18 cellular contexts compared by ENCODE assay signal in the genomic region with DNA sequence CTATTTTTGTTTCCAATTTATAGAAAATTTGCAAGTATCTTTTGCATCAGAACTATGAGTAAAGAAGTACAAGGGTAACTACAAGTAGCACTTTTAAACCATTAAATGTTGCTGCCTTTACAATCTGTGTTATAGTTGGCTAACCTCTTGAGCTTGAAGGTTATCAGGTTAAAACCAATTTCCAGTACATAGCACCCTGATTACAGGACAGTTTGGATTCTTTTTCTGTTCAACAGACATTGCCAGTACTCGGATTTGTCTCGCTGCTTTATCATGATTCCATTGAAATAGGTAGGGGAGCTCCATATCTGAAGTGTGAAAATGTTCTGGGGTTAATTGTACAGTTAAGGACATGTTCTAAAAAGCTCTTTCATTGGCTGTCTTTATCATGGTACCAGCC. TPM values are rescaled to one million over a fixed set of nuclear protein-coding genes. Genes with fewer than 3 reads are reported as not detected.
A peak's percentile ranks its signal among the peaks of the same experiment; 100 is the strongest.
DNase-seq lines count a peak whose midpoint lies in the region; ATAC-seq, FAIRE-seq and TF ChIP-seq lines count a peak whose summit lies in the region.
"Had no signal": no experiment of that assay in that cellular context is flagged by ENCODE, and none has a peak within 500 bp of the region (broad histone marks: within the 10 kb centered on the region; RNA-seq: fewer than 3 reads in every experiment).

No MANE protein-coding gene starts in this region.

- CTCF ChIA-PET in HepG2 (lab: Yijun Ruan, JAX; ENCODE audit: low intra/inter-chr PET ratio, low total read pairs) (no interaction called here), T-cell (lab: Charles Lee) (interaction anchor here in 1 of 2 donors (0.6 to 1.4 kb wide), 2 partner anchors 24 to 855 kb away, joined by 5 read pairs; no protein-coding TSS in a partner anchor)

- DNase-seq in HepG2 (ENCODE audit: low spot score) (no peak), T-cell (no peak)
- DNase-seq in effector memory CD4-positive, alpha-beta T cell: no peak
- no peak for DNase-seq in stimulated activated naive B cell treated with anti-CD40 and anti-IgM and Interleukin-4, amounts not matched to agents 10 μg/mL and 1 μg/mL and 100 μg/mL, for 72 hours
- DNase-seq: COR-L47, NCI-H1436 treated with DMSO at 0.1 percent for 48 hours, NCI-H2081 treated with DMSO at 0.1 percent for 48 hours, NCI-H2227 treated with DMSO at 0.1 percent for 48 hours, NCI-H524 treated with DMSO at 0.1 percent for 48 hours, OCI-M1, RPMI8226 had no signal

- peaks cover 68% of the 10 kb centered on the region for H3K36me3 Mint-ChIP-seq in T-cell
- peaks cover 39 to 55% of the 10 kb centered on the region in 2 donors for H3K36me3 Mint-ChIP-seq in stimulated activated naive B cell treated with anti-CD40 and anti-IgM and Interleukin-4, amounts not matched to agents 10 μg/mL and 1 μg/mL and 100 μg/mL, for 72 hours

- no peak overlapping the region for H3K4me3 ChIP-seq in liver (ENCODE audit: low read depth in 1 of 3, low read length in 3 of 3)
- no peak overlapping the region for H3K4me3 ChIP-seq in HepG2 (replicated peaks in 1 of 3; ENCODE audit: insufficient read depth in 1 of 3, low read depth in 2 of 3, low read length in 3 of 3)
- H3K4me3 ChIP-seq in effector memory CD4-positive, alpha-beta T cell (ENCODE audit: insufficient read depth, low read depth, low read length, poor library complexity, severe bottlenecking): no peak overlapping the region
- H3K4me3 ChIP-seq: GM12878, GM23338, SJSA1 had no signal

- 31% methylated on average over 2 of the region's 2 CpGs for WGBS in liver
- WGBS in HepG2 (ENCODE audit: low lambda C conversion rate): 86% methylated on average over 2 of the region's 2 CpGs

- no peak overlapping the region for H3K4me3 Mint-ChIP-seq in T-cell
- no peak overlapping the region for H3K4me3 Mint-ChIP-seq in stimulated activated naive B cell treated with anti-CD40 and anti-IgM and Interleukin-4, amounts not matched to agents 10 μg/mL and 1 μg/mL and 100 μg/mL, for 72 hours
- H3K4me3 Mint-ChIP-seq: GM23338 had no signal

- H3K27ac ChIP-seq in liver (ENCODE audit: low read depth in 1 of 2, low read length in 2 of 2) (peak overlapping the region in 1 of 2 donors; percentile 12), HepG2 (ENCODE audit: extremely low read length, insufficient read depth, low read length) (no peak overlapping the region)
- H3K27ac ChIP-seq in effector memory CD4-positive, alpha-beta T cell (ENCODE audit: insufficient read depth, low read length, poor library complexity, severe bottlenecking): peak overlapping the region; percentile 30
- H3K27ac ChIP-seq: SJSA1 had no signal

- H3K9ac ChIP-seq in liver (ENCODE audit: low read depth in 1 of 2, low read length in 2 of 2) (no peak overlapping the region), HepG2 (ENCODE audit: insufficient read depth, low read depth, low read length) (no peak overlapping the region)

- no peak for TF ChIP-seq CTCF in liver (IDR thresholded peaks at IDR 0.05; ENCODE audit: low read depth, low read length, missing input control)
- no peak for TF ChIP-seq CTCF in HepG2 (CRISPR knock-in tag; IDR thresholded peaks at IDR 0.05)

- FAIRE-seq in HepG2 (lab: Jason Lieb, UNC): no peak
- FAIRE-seq: GM12878, HTR-8/SVneo had no signal

- TF ChIP-seq EP300 in HepG2 (IDR thresholded peaks at IDR 0.05; ENCODE audit: low read depth in 2 of 2, low read length in 2 of 2) (no peak), HepG2 (CRISPR knock-in tag; IDR thresholded peaks at IDR 0.05; ENCODE audit: borderline replicate concordance) (no peak)

- H3K4me1 Mint-ChIP-seq in T-cell: peaks cover 49 to 60% (median 56%) of the 10 kb centered on the region in 3 donors
- H3K4me1 Mint-ChIP-seq in stimulated activated naive B cell treated with anti-CD40 and anti-IgM and Interleukin-4, amounts not matched to agents 10 μg/mL and 1 μg/mL and 100 μg/mL, for 72 hours: peaks cover 14 to 41% of the 10 kb centered on the region in 2 donors
- H3K4me1 Mint-ChIP-seq: GM23338 had no signal

- no peaks in the 10 kb centered on the region for H3K27me3 ChIP-seq in liver (ENCODE audit: control insufficient read depth in 4 of 4, insufficient read depth in 4 of 4, low read length in 3 of 4)
- H3K27me3 ChIP-seq in HepG2 (ENCODE audit: control insufficient read depth in 1 of 2, insufficient read depth in 2 of 2, low read length in 2 of 2): no peaks in the 10 kb centered on the region
- H3K27me3 ChIP-seq in effector memory CD4-positive, alpha-beta T cell (replicated peaks; ENCODE audit: control insufficient read depth, insufficient read depth, low read length, poor library complexity, severe bottlenecking): no peaks in the 10 kb centered on the region
- H3K27me3 ChIP-seq: SJSA1 had no signal

- TF ChIP-seq RAD21 in liver (IDR thresholded peaks at IDR 0.05): no peak
- TF ChIP-seq RAD21 in HepG2 (CRISPR knock-in tag; IDR thresholded peaks at IDR 0.05): no peak

- H3K36me3 ChIP-seq in liver (ENCODE audit: control insufficient read depth in 4 of 4, insufficient read depth in 3 of 4, low read depth in 1 of 4, low read length in 3 of 4) (peaks cover 12 to 78% (median 61%) of the 10 kb centered on the region in 4 donors), HepG2 (replicated peaks in 1 of 2; ENCODE audit: control insufficient read depth in 1 of 2, insufficient read depth in 2 of 2, low read length in 2 of 2) (peaks cover 16 to 92% of the 10 kb centered on the region in 2 experiments)
- peaks cover 77% of the 10 kb centered on the region for H3K36me3 ChIP-seq in effector memory CD4-positive, alpha-beta T cell (ENCODE audit: control insufficient read depth, insufficient read depth, low read length)

- H3K4me1 ChIP-seq in liver (ENCODE audit: control insufficient read depth in 4 of 4, insufficient read depth in 4 of 4, low read length in 3 of 4): peaks cover 2 to 14% (median 6%) of the 10 kb centered on the region in 4 donors
- no peaks in the 10 kb centered on the region for H3K4me1 ChIP-seq in HepG2 (ENCODE audit: insufficient read depth, low read length)
- peaks cover 13% of the 10 kb centered on the region for H3K4me1 ChIP-seq in effector memory CD4-positive, alpha-beta T cell (ENCODE audit: control insufficient read depth, insufficient read depth, low read length, poor library complexity, severe bottlenecking)
- H3K4me1 ChIP-seq: SJSA1 had no signal

- H4K20me1 ChIP-seq in HepG2 (ENCODE audit: insufficient read depth, low read length): no peaks in the 10 kb centered on the region

- POLR2A ChIA-PET in HepG2 (lab: Yijun Ruan, JAX) (no interaction called here), T-cell (lab: Charles Lee) (interaction anchor here in 1 of 2 donors (0.6 to 1.0 kb wide), 3 partner anchors 12 to 71 kb away, joined by 3 to 4 read pairs (median 3); no protein-coding TSS in a partner anchor)

- H2AFZ ChIP-seq in HepG2 (ENCODE audit: low read length): no peak overlapping the region
- H2AFZ ChIP-seq: GM23338 had no signal

- H3K27me3 Mint-ChIP-seq in T-cell: no peaks in the 10 kb centered on the region
- H3K27me3 Mint-ChIP-seq in stimulated activated naive B cell treated with anti-CD40 and anti-IgM and Interleukin-4, amounts not matched to agents 10 μg/mL and 1 μg/mL and 100 μg/mL, for 72 hours: no peaks in the 10 kb centered on the region

- H3K79me2 ChIP-seq in HepG2 (ENCODE audit: insufficient read depth, low read length): no peaks in the 10 kb centered on the region

- no peaks in the 10 kb centered on the region for H3K9me3 ChIP-seq in liver (ENCODE audit: control insufficient read depth in 4 of 4, low read length in 3 of 4)
- H3K9me3 ChIP-seq in HepG2 (ENCODE audit: low read length): no peaks in the 10 kb centered on the region
- H3K9me3 ChIP-seq in effector memory CD4-positive, alpha-beta T cell (ENCODE audit: control insufficient read depth, low read length): no peaks in the 10 kb centered on the region
- H3K9me3 ChIP-seq: SJSA1 had no signal

- BruUV-seq in HepG2 (replicated peaks; lab: Mats Ljungman, UMichigan): no TSS peak

- H3K4me2 ChIP-seq in HepG2 (ENCODE audit: low read depth, low read length): no peak overlapping the region
- H3K4me2 ChIP-seq: GM23338 had no signal

- no peak for TF ChIP-seq POLR2A in HepG2 (IDR thresholded peaks at IDR 0.05; ENCODE audit: insufficient read depth in 1 of 2, low read depth in 2 of 2, low read length in 2 of 2)

- no peak for ATAC-seq in HepG2
- ATAC-seq in T-cell (replicated peaks in 1 of 4): no peak
- ATAC-seq in stimulated activated naive B cell treated with anti-CD40 and anti-IgM and Interleukin-4, amounts not matched to agents 10 μg/mL and 1 μg/mL and 100 μg/mL, for 72 hours (replicated peaks): no peak
- no peak for ATAC-seq in HG03175 (IDR thresholded peaks at IDR 0.05; ENCODE audit: unreplicated experiment)
- ATAC-seq in HG03108 (IDR thresholded peaks at IDR 0.05; ENCODE audit: unreplicated experiment): no peak
- ATAC-seq: GM12878, GM23338 had no signal

- H3K27ac Mint-ChIP-seq in T-cell: peak overlapping the region; percentile 53 to 71
- H3K27ac Mint-ChIP-seq in stimulated activated naive B cell treated with anti-CD40 and anti-IgM and Interleukin-4, amounts not matched to agents 10 μg/mL and 1 μg/mL and 100 μg/mL, for 72 hours: peak overlapping the region; percentile 75
- H3K27ac Mint-ChIP-seq: GM23338 had no signal

- H3K9me3 Mint-ChIP-seq in T-cell: no peaks in the 10 kb centered on the region
- no peaks in the 10 kb centered on the region for H3K9me3 Mint-ChIP-seq in stimulated activated naive B cell treated with anti-CD40 and anti-IgM and Interleukin-4, amounts not matched to agents 10 μg/mL and 1 μg/mL and 100 μg/mL, for 72 hours
- H3K9me3 Mint-ChIP-seq: GM23338 had no signal

- in situ Hi-C loops in HepG2 (cut with HindIII; ENCODE audit: extremely low pct_ligation_motif_present, low pct_unique_long_range_greater_than_20kb): no loop called here

- intact Hi-C loops in HepG2 (cut with micrococcal nuclease; ENCODE audit: unreplicated experiment): no loop called here

RNA-seq across cellular contexts. Expression of gene MIA3, which starts 40.0 kb away (rescaled TPM):
- 10 to 100 TPM; 20.8 to 69.4 TPM for total RNA-seq in liver
- polyA plus RNA-seq in liver: 10 to 100 TPM; 30.9 to 33.4 TPM
- 27.4 and 48.7 TPM in 2 replicates for total RNA-seq in HepG2 (2016; rRNA removed; fragmentation: Illumina TruSeq; extraction: Trizol)
- 3.2 and 3.7 TPM in 2 replicates for total RNA-seq in HepG2 (2016; cell fraction: cytosol; rRNA removed; fragmentation: Illumina TruSeq; extraction: Trizol; ENCODE audit: low read depth)
- 27.7 and 51.2 TPM in 2 replicates for total RNA-seq in HepG2 (2016; cell fraction: insoluble cytoplasmic fraction; rRNA removed; fragmentation: Illumina TruSeq; extraction: Trizol)
- total RNA-seq in HepG2 (2016; cell fraction: membrane; rRNA removed; fragmentation: Illumina TruSeq; extraction: Trizol): 7.2 and 9.4 TPM in 2 replicates
- total RNA-seq in HepG2 (2016; cell fraction: nucleus; rRNA removed; fragmentation: Illumina TruSeq; extraction: Trizol): 73.6 and 82.8 TPM in 2 replicates
- polyA plus RNA-seq in HepG2 (2011; rRNA removed): 45.2 and 45.6 TPM in 2 replicates
- 34.4 and 35.7 TPM in 2 replicates for polyA plus RNA-seq in HepG2 (2011; cell fraction: cytosol; rRNA removed)
- 125 and 161 TPM in 2 replicates for polyA plus RNA-seq in HepG2 (2011; cell fraction: nucleus; rRNA removed)
- 25.2 and 38.0 TPM in 2 replicates for polyA plus RNA-seq in HepG2 (2012)
- polyA plus RNA-seq in HepG2 (2016; cell fraction: cytosol; fragmentation: Illumina TruSeq; extraction: Trizol; ENCODE audit: low read depth): 2.4 and 3.6 TPM in 2 replicates
- polyA plus RNA-seq in HepG2 (2016; cell fraction: insoluble cytoplasmic fraction; fragmentation: Illumina TruSeq; extraction: Trizol; ENCODE audit: low read depth): 14.1 and 14.8 TPM in 2 replicates
- polyA plus RNA-seq in HepG2 (2016; cell fraction: membrane; fragmentation: Illumina TruSeq; extraction: Trizol; ENCODE audit: low read depth): 3.1 and 5.5 TPM in 2 replicates
- 108 and 114 TPM in 2 replicates for polyA plus RNA-seq in HepG2 (2016; cell fraction: nucleus; fragmentation: Illumina TruSeq; extraction: Trizol; ENCODE audit: insufficient read depth, low read depth)
- polyA minus RNA-seq in HepG2 (2011; rRNA and poly(A)+ RNA removed; ENCODE audit: low replicate concordance): 42.0 and 48.4 TPM in 2 replicates
- 19.9 and 24.8 TPM in 2 replicates for polyA minus RNA-seq in HepG2 (2011; cell fraction: cytosol; rRNA and poly(A)+ RNA removed)
- polyA minus RNA-seq in HepG2 (2011; cell fraction: nucleus; rRNA and poly(A)+ RNA removed): 67.5 and 74.8 TPM in 2 replicates
- 100 to 1,000 TPM in 3 of 5 donors, 10 to 100 TPM in 2; 86.5 to 116 (median 102) TPM for total RNA-seq in T-cell

RNA-seq across cellular contexts. Expression of gene AIDA, which starts 54.4 kb away (rescaled TPM):
- total RNA-seq in liver (10 to 100 TPM; 24.3 to 48.2 TPM), HepG2 (2016; rRNA removed; fragmentation: Illumina TruSeq; extraction: Trizol) (17.5 and 41.4 TPM in 2 replicates), T-cell (10 to 100 TPM; 43.4 to 59.4 (median 52.7) TPM)
- polyA plus RNA-seq in liver (10 to 100 TPM in 1 of 2 donors, 1 to 10 TPM in 1; 9.3 to 18.7 TPM), HepG2 (2011; rRNA removed) (34.6 and 35.4 TPM in 2 replicates)
- total RNA-seq in HepG2 (2016; cell fraction: cytosol; rRNA removed; fragmentation: Illumina TruSeq; extraction: Trizol; ENCODE audit: low read depth): 10.2 and 13.7 TPM in 2 replicates
- total RNA-seq in HepG2 (2016; cell fraction: insoluble cytoplasmic fraction; rRNA removed; fragmentation: Illumina TruSeq; extraction: Trizol): 16.3 and 39.3 TPM in 2 replicates
- total RNA-seq in HepG2 (2016; cell fraction: membrane; rRNA removed; fragmentation: Illumina TruSeq; extraction: Trizol): 54.4 and 60.1 TPM in 2 replicates
- total RNA-seq in HepG2 (2016; cell fraction: nucleus; rRNA removed; fragmentation: Illumina TruSeq; extraction: Trizol): 17.6 and 19.3 TPM in 2 replicates
- 12.6 and 22.8 TPM in 2 replicates for polyA plus RNA-seq in HepG2 (2011; cell fraction: cytosol; rRNA removed)
- polyA plus RNA-seq in HepG2 (2011; cell fraction: nucleus; rRNA removed): 6.6 and 9.7 TPM in 2 replicates
- polyA plus RNA-seq in HepG2 (2012): 28.5 and 32.2 TPM in 2 replicates
- 38.7 and 43.9 TPM in 2 replicates for polyA plus RNA-seq in HepG2 (2016; cell fraction: cytosol; fragmentation: Illumina TruSeq; extraction: Trizol; ENCODE audit: low read depth)
- polyA plus RNA-seq in HepG2 (2016; cell fraction: insoluble cytoplasmic fraction; fragmentation: Illumina TruSeq; extraction: Trizol; ENCODE audit: low read depth): 82.7 and 83.3 TPM in 2 replicates
- polyA plus RNA-seq in HepG2 (2016; cell fraction: membrane; fragmentation: Illumina TruSeq; extraction: Trizol; ENCODE audit: low read depth): 97.2 and 104 TPM in 2 replicates
- polyA plus RNA-seq in HepG2 (2016; cell fraction: nucleus; fragmentation: Illumina TruSeq; extraction: Trizol; ENCODE audit: insufficient read depth, low read depth): 31.3 and 36.7 TPM in 2 replicates
- polyA minus RNA-seq in HepG2 (2011; rRNA and poly(A)+ RNA removed; ENCODE audit: low replicate concordance): 27.5 and 34.7 TPM in 2 replicates
- polyA minus RNA-seq in HepG2 (2011; cell fraction: cytosol; rRNA and poly(A)+ RNA removed): 32.0 and 35.7 TPM in 2 replicates
- polyA minus RNA-seq in HepG2 (2011; cell fraction: nucleus; rRNA and poly(A)+ RNA removed): 20.1 and 25.2 TPM in 2 replicates

RNA-seq across cellular contexts. Expression of gene BROX, which starts 54.5 kb away (rescaled TPM):
- total RNA-seq in liver (10 to 100 TPM; 16.0 to 28.3 TPM), HepG2 (2016; rRNA removed; fragmentation: Illumina TruSeq; extraction: Trizol) (33.2 and 52.5 TPM in 2 replicates), T-cell (10 to 100 TPM; 45.3 to 53.9 (median 52.0) TPM)
- polyA plus RNA-seq in liver (10 to 100 TPM in 1 of 2 donors, 1 to 10 TPM in 1; 6.0 to 12.8 TPM), HepG2 (2011; rRNA removed) (3.9 and 4.4 TPM in 2 replicates)
- total RNA-seq in HepG2 (2016; cell fraction: cytosol; rRNA removed; fragmentation: Illumina TruSeq; extraction: Trizol; ENCODE audit: low read depth): 14.5 and 16.4 TPM in 2 replicates
- 32.2 and 49.5 TPM in 2 replicates for total RNA-seq in HepG2 (2016; cell fraction: insoluble cytoplasmic fraction; rRNA removed; fragmentation: Illumina TruSeq; extraction: Trizol)
- 22.3 and 22.9 TPM in 2 replicates for total RNA-seq in HepG2 (2016; cell fraction: membrane; rRNA removed; fragmentation: Illumina TruSeq; extraction: Trizol)
- 19.3 and 22.3 TPM in 2 replicates for total RNA-seq in HepG2 (2016; cell fraction: nucleus; rRNA removed; fragmentation: Illumina TruSeq; extraction: Trizol)
- polyA plus RNA-seq in HepG2 (2011; cell fraction: cytosol; rRNA removed): 1.9 and 2.9 TPM in 2 replicates
- 4.0 and 5.4 TPM in 2 replicates for polyA plus RNA-seq in HepG2 (2011; cell fraction: nucleus; rRNA removed)
- polyA plus RNA-seq in HepG2 (2012): 14.9 and 16.7 TPM in 2 replicates
- polyA plus RNA-seq in HepG2 (2016; cell fraction: cytosol; fragmentation: Illumina TruSeq; extraction: Trizol; ENCODE audit: low read depth): 9.7 and 9.9 TPM in 2 replicates
- 23.1 and 23.8 TPM in 2 replicates for polyA plus RNA-seq in HepG2 (2016; cell fraction: insoluble cytoplasmic fraction; fragmentation: Illumina TruSeq; extraction: Trizol; ENCODE audit: low read depth)
- 12.7 and 13.7 TPM in 2 replicates for polyA plus RNA-seq in HepG2 (2016; cell fraction: membrane; fragmentation: Illumina TruSeq; extraction: Trizol; ENCODE audit: low read depth)
- polyA plus RNA-seq in HepG2 (2016; cell fraction: nucleus; fragmentation: Illumina TruSeq; extraction: Trizol; ENCODE audit: insufficient read depth, low read depth): 21.1 and 25.6 TPM in 2 replicates
- 2.0 and 4.5 TPM in 2 replicates for polyA minus RNA-seq in HepG2 (2011; rRNA and poly(A)+ RNA removed; ENCODE audit: low replicate concordance)
- polyA minus RNA-seq in HepG2 (2011; cell fraction: cytosol; rRNA and poly(A)+ RNA removed): 8.4 and 8.6 TPM in 2 replicates
- polyA minus RNA-seq in HepG2 (2011; cell fraction: nucleus; rRNA and poly(A)+ RNA removed): 12.6 and 13.4 TPM in 2 replicates
